25 cellular contexts compared by ENCODE assay signal in genomic region chr22:17384612-17385345, GRCh38. TPM values are rescaled to one million over a fixed set of nuclear protein-coding genes. Genes with fewer than 3 reads are reported as not detected.
DNase-seq lines count a peak whose midpoint lies in the region; ATAC-seq and TF ChIP-seq lines count a peak whose summit lies in the region.
"Had no signal": no experiment of that assay in that cellular context is flagged by ENCODE, and none has a peak within 500 bp of the region (broad histone marks: within the 10 kb centered on the region; RNA-seq: fewer than 3 reads in every experiment).

No MANE protein-coding gene starts in this region.

- H3K9ac ChIP-seq in HUES48 (ENCODE audit: low read depth, low read length) (no peak overlapping the region), smooth muscle cell (ENCODE audit: low read depth) (no peak overlapping the region)

- H3K27ac ChIP-seq in HUES48 (ENCODE audit: low read depth, low read length) (peak overlapping the region; percentile 0), left lung (no peak overlapping the region), smooth muscle cell (ENCODE audit: low read depth) (no peak overlapping the region)
- H3K27ac ChIP-seq: HL-60 had no signal

- H3K4me3 ChIP-seq in HUES48 (ENCODE audit: low read depth, low read length) (no peak overlapping the region), left lung (no peak overlapping the region), smooth muscle cell (no peak overlapping the region)
- H3K4me3 ChIP-seq: GM12878 had no signal

- H3K4me3 Mint-ChIP-seq in stimulated activated memory B cell treated with anti-CD40 and anti-IgM and Interleukin-4, amounts not matched to agents 10 μg/mL and 1 μg/mL and 100 μg/mL, for 72 hours: no peak overlapping the region
- H3K4me3 Mint-ChIP-seq: CD4-positive, alpha-beta memory T cell had no signal

- no peaks in the 10 kb centered on the region for H3K4me1 Mint-ChIP-seq in stimulated activated memory B cell treated with anti-CD40 and anti-IgM and Interleukin-4, amounts not matched to agents 10 μg/mL and 1 μg/mL and 100 μg/mL, for 72 hours
- H3K4me1 Mint-ChIP-seq: CD4-positive, alpha-beta memory T cell had no signal

- H4K20me1 ChIP-seq in smooth muscle cell (ENCODE audit: low read depth): no peaks in the 10 kb centered on the region

- H3K36me3 Mint-ChIP-seq in stimulated activated memory B cell treated with anti-CD40 and anti-IgM and Interleukin-4, amounts not matched to agents 10 μg/mL and 1 μg/mL and 100 μg/mL, for 72 hours: no peaks in the 10 kb centered on the region
- H3K36me3 Mint-ChIP-seq: CD4-positive, alpha-beta memory T cell had no signal

- ATAC-seq in left lung: peak; percentile 57
- no peak for ATAC-seq in stimulated activated memory B cell treated with anti-CD40 and anti-IgM and Interleukin-4, amounts not matched to agents 10 μg/mL and 1 μg/mL and 100 μg/mL, for 72 hours
- ATAC-seq: GM12878, HCT116 had no signal

- intact Hi-C loops in left lung (cut with DNase I): no loop called here

- H3K27ac Mint-ChIP-seq in stimulated activated memory B cell treated with anti-CD40 and anti-IgM and Interleukin-4, amounts not matched to agents 10 μg/mL and 1 μg/mL and 100 μg/mL, for 72 hours: no peak overlapping the region
- H3K27ac Mint-ChIP-seq: CD4-positive, alpha-beta memory T cell had no signal

- no peaks in the 10 kb centered on the region for H3F3A ChIP-seq in smooth muscle cell (ENCODE audit: low read depth)

- peaks cover 15% of the 10 kb centered on the region for H3K27me3 Mint-ChIP-seq in stimulated activated memory B cell treated with anti-CD40 and anti-IgM and Interleukin-4, amounts not matched to agents 10 μg/mL and 1 μg/mL and 100 μg/mL, for 72 hours

- H3K79me2 ChIP-seq in smooth muscle cell (ENCODE audit: low read depth): peaks cover 67% of the 10 kb centered on the region

- no peaks in the 10 kb centered on the region for H3K27me3 ChIP-seq in HUES48 (ENCODE audit: control insufficient read depth, insufficient read depth, low read length)
- no peaks in the 10 kb centered on the region for H3K27me3 ChIP-seq in left lung
- no peaks in the 10 kb centered on the region for H3K27me3 ChIP-seq in smooth muscle cell (ENCODE audit: low read depth)

- H3K4me1 ChIP-seq in HUES48 (ENCODE audit: control insufficient read depth, insufficient read depth, low read length) (peaks cover 57% of the 10 kb centered on the region), left lung (peaks cover 0 to 7% of the 10 kb centered on the region in 2 donors), smooth muscle cell (ENCODE audit: low read depth) (peaks cover 19% of the 10 kb centered on the region)
- H3K4me1 ChIP-seq: Caco-2 had no signal

- no peak overlapping the region for H2AFZ ChIP-seq in smooth muscle cell (ENCODE audit: low read depth)

- no peaks in the 10 kb centered on the region for H3K9me3 ChIP-seq in HUES48 (ENCODE audit: control insufficient read depth, insufficient read depth, low read length)
- peaks cover 0 to 2% of the 10 kb centered on the region in 2 donors for H3K9me3 ChIP-seq in left lung
- H3K9me3 ChIP-seq in smooth muscle cell (replicated peaks; ENCODE audit: low read depth): no peaks in the 10 kb centered on the region

- TF ChIP-seq CTCF in left lung (IDR thresholded peaks at IDR 0.05): no peak
- TF ChIP-seq CTCF in smooth muscle cell (IDR thresholded peaks at IDR 0.05; ENCODE audit: borderline replicate concordance, insufficient read depth, poor library complexity, severe bottlenecking): no peak

- DNase-seq in astrocyte of the hippocampus (ENCODE audit: low read depth, low spot score) (peak; percentile 36), left lung (no peak), smooth muscle cell (lab: John Stamatoyannopoulos, UW; ENCODE audit: unreplicated experiment) (no peak), iPS-NIHi11 (ENCODE audit: low spot score) (no peak), HuH-7 (ENCODE audit: low spot score) (no peak)
- DNase-seq: C1 segment of cervical spinal cord; Caco-2; CD4-positive, alpha-beta memory T cell; GDM1; GOT3; KBM-7; NCI-H1417; NCI-H1694; NCI-H2029 treated with DMSO at 0.1 percent for 48 hours; NCI-H226; NCI-H510A; NCI-H69; RPMI8226; SHP77 had no signal

- 38% methylated on average over 7 of the region's 7 CpGs for WGBS in smooth muscle cell (ENCODE audit: low lambda C conversion rate)

- 0 out of 2 replicates have a peak, but pooled peaks cover 7% of the 10 kb centered on the region for H3K36me3 ChIP-seq in HUES48 (ENCODE audit: control insufficient read depth, insufficient read depth, low read length)
- H3K36me3 ChIP-seq in left lung: no peaks in the 10 kb centered on the region
- H3K36me3 ChIP-seq in smooth muscle cell (ENCODE audit: low read depth): no peaks in the 10 kb centered on the region

- H3K9me3 Mint-ChIP-seq in stimulated activated memory B cell treated with anti-CD40 and anti-IgM and Interleukin-4, amounts not matched to agents 10 μg/mL and 1 μg/mL and 100 μg/mL, for 72 hours: peaks cover 3% of the 10 kb centered on the region

- peak overlapping the region; percentile 6 for H3K4me2 ChIP-seq in smooth muscle cell

RNA-seq across cellular contexts. Expression of gene CECR2, which starts 15.5 kb away (rescaled TPM):
- total RNA-seq in left lung (1 to 10 TPM; 8.0 to 9.9 TPM), smooth muscle cell (2.8 and 3.0 TPM in 2 replicates)
- polyA plus RNA-seq in smooth muscle cell: 0.67 and 1.4 TPM in 2 replicates
- total RNA-seq: CD4-positive, alpha-beta memory T cell; MCF 10A had no signal
- polyA plus RNA-seq: CD4-positive, alpha-beta memory T cell had no signal
